In genomic region chr9:2559212-2560152, GRCh38 we compare ENCODE assay signal across 10 cellular contexts.
DNase-seq lines count a peak whose midpoint lies in the region; ATAC-seq lines count a peak whose summit lies in the region.
"Had no signal": no experiment of that assay in that cellular context is flagged by ENCODE, and none has a peak within 500 bp of the region (broad histone marks: within the 10 kb centered on the region; RNA-seq: fewer than 3 reads in every experiment).

No MANE protein-coding gene starts in this region.

- H3K4me1 ChIP-seq in mesenchymal stem cell (ENCODE audit: control insufficient read depth, insufficient read depth, low read depth, low read length), result peaks cover 2% of the 10 kb centered on the region
- H3K4me1 ChIP-seq in aorta (ENCODE audit: control insufficient read depth in 1 of 2, insufficient read depth in 2 of 2, low read length in 2 of 2), result peaks cover 0 to 3% of the 10 kb centered on the region in 2 donors

- H3K14ac ChIP-seq in mesenchymal stem cell (ENCODE audit: low read length in 2 of 2), result no peak overlapping the region

- no peak overlapping the region for H2BK12ac ChIP-seq in mesenchymal stem cell (ENCODE audit: low read length in 2 of 2)

- H3K4me3 ChIP-seq in mesenchymal stem cell (ENCODE audit: insufficient read depth in 1 of 2, low read depth in 1 of 2, low read length in 2 of 2) (no peak overlapping the region), aorta (ENCODE audit: low read length in 2 of 2) (no peak overlapping the region)
- H3K4me3 ChIP-seq: BLaER1 had no signal

- H2BK5ac ChIP-seq in mesenchymal stem cell (ENCODE audit: low read depth, low read length, poor library complexity, severe bottlenecking), result no peak overlapping the region

- H3K79me1 ChIP-seq in mesenchymal stem cell (replicated peaks; ENCODE audit: low read length, poor library complexity, severe bottlenecking), result no peaks in the 10 kb centered on the region

- H2BK15ac ChIP-seq in mesenchymal stem cell (ENCODE audit: low read depth, poor library complexity, severe bottlenecking), result no peak overlapping the region

- H3K4me2 ChIP-seq in mesenchymal stem cell (ENCODE audit: low read length, poor library complexity, severe bottlenecking), result peak overlapping the region; percentile 10
- H3K4me2 ChIP-seq: BLaER1 had no signal

- peak overlapping the region; percentile 50 for H3K27ac ChIP-seq in mesenchymal stem cell (ENCODE audit: low read length, poor library complexity, severe bottlenecking)
- H3K27ac ChIP-seq in aorta (ENCODE audit: low read depth in 1 of 2, low read length in 2 of 2), result peak overlapping the region in 1 of 2 donors; percentile 87
- H3K27ac ChIP-seq: BLaER1 had no signal

- no peak overlapping the region for H3K18ac ChIP-seq in mesenchymal stem cell (ENCODE audit: low read depth in 1 of 2, low read length in 2 of 2)

- no peak overlapping the region for H3K23ac ChIP-seq in mesenchymal stem cell (ENCODE audit: low read length in 2 of 2)

- DNase-seq in NCI-H2196 (lab: John Stamatoyannopoulos, UW; ENCODE audit: unreplicated experiment) (peak; percentile 43), NCI-H2196 treated with DMSO at 0.1 percent for 48 hours (lab: John Stamatoyannopoulos, UW; ENCODE audit: unreplicated experiment) (no peak), dedifferentiated amniotic fluid mesenchymal stem cell (ENCODE audit: extremely low spot score) (peak; percentile 85), mesenchymal stem cell (peak; percentile 71), aorta (peak; percentile 81 to 89), 8988T (no peak), GDM1 (lab: John Stamatoyannopoulos, UW) (no peak)
- DNase-seq: activated CD4-positive, alpha-beta T cell treated with anti-CD3 and anti-CD28 coated beads for 48 hours had no signal

- H3K9me3 ChIP-seq in mesenchymal stem cell (ENCODE audit: control insufficient read depth, low read length) (no peaks in the 10 kb centered on the region), aorta (ENCODE audit: control insufficient read depth, low read length) (no peaks in the 10 kb centered on the region)

- no peak overlapping the region for H2AFZ ChIP-seq in mesenchymal stem cell (ENCODE audit: low read depth, low read length)

- H3K9ac ChIP-seq in mesenchymal stem cell (ENCODE audit: low read length), result peak overlapping the region; percentile 42
- H3K9ac ChIP-seq: BLaER1 had no signal

- intact Hi-C loops in aorta (cut with DNase I), result loop anchor here in 1 of 2 donors (10.0 kb wide), 1 partner anchor 255 kb away; no protein-coding TSS in a partner anchor

- no peak overlapping the region for H4K8ac ChIP-seq in mesenchymal stem cell (ENCODE audit: low read length)

- no peak overlapping the region for H3K4ac ChIP-seq in mesenchymal stem cell (ENCODE audit: low read depth in 1 of 2, low read length in 2 of 2)

- H3K27me3 ChIP-seq in mesenchymal stem cell (ENCODE audit: control insufficient read depth in 1 of 2, insufficient read depth in 1 of 2, low read length in 2 of 2) (no peaks in the 10 kb centered on the region), aorta (ENCODE audit: control insufficient read depth in 1 of 2, insufficient read depth in 2 of 2, low read length in 1 of 2) (no peaks in the 10 kb centered on the region)
- H3K27me3 ChIP-seq: BLaER1 had no signal

- no peaks in the 10 kb centered on the region for H3K36me3 ChIP-seq in mesenchymal stem cell (ENCODE audit: control insufficient read depth in 1 of 2, insufficient read depth in 2 of 2, low read depth in 1 of 2, low read length in 2 of 2)
- no peaks in the 10 kb centered on the region for H3K36me3 ChIP-seq in aorta (ENCODE audit: control insufficient read depth in 1 of 2, insufficient read depth in 2 of 2, low read length in 1 of 2)

- H2AK5ac ChIP-seq in mesenchymal stem cell (ENCODE audit: low read length, severe bottlenecking), result no peak overlapping the region

- H2BK120ac ChIP-seq in mesenchymal stem cell (ENCODE audit: low read depth, low read length), result no peak overlapping the region

- ATAC-seq in aorta (ENCODE audit: low FRiP score), result peak; percentile 93
- no peak for ATAC-seq in GM21717 (IDR thresholded peaks at IDR 0.05; ENCODE audit: unreplicated experiment)

- 41% methylated on average over 4 of the region's 5 CpGs for WGBS in mesenchymal stem cell
- WGBS in aorta, 2 donors, result 18 to 20% methylated on average over 5 of the region's 5 CpGs

- no peak overlapping the region for H4K91ac ChIP-seq in mesenchymal stem cell (ENCODE audit: low read length)

Comparison
In these comparisons a context has a peak if more than half of its experiments do, and no peak if none do; other contexts are left out.
1. DNase-seq: peak in NCI-H2196 (single experiment), dedifferentiated amniotic fluid mesenchymal stem cell (single experiment), mesenchymal stem cell (single experiment) and aorta (2 of 2); none in NCI-H2196 treated with DMSO at 0.1 percent for 48 hours (single experiment), 8988T (single experiment) and GDM1 (single experiment).